ENCODE assay signal across 9 cellular contexts in the genomic region with DNA sequence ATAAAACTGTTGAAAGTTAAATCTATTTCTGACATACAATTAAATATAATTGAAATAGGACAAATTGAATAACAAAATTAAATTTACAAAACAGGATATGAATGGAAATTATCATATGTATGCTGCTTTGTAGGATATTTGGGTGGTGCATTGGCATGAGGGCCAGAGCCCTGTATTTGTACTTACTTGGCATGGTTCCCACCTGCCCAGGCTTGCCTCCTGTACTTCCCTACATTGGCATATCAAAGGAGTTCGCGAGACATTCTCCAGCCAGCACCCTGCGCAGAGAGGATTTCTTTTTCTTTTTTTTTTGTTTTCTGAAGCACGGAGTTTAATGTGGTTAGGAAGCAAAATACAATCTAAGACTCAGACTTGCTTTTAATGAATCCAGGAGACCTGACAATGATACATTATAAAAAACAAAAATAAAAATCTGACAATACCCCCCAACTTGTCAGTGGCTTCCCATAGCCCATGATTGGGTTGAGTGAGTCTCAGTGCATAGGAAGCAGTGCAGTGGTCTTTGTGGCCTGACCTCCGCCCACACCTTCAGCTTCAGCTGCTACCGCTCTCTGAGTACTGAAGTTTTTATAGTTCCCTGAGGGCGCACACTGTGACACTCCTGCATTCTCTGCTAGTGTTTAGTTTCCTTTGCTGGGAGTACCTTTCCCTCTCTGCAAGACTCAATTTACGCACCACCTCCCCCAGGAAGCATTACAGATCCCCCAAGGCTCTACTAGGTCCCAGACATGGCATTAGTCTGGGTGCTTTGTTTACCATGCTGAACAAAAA.
DNase-seq lines count a peak whose midpoint lies in the region; ATAC-seq and TF ChIP-seq lines count a peak whose summit lies in the region.
"Had no signal": no experiment of that assay in that cellular context is flagged by ENCODE, and none has a peak within 500 bp of the region (broad histone marks: within the 10 kb centered on the region; RNA-seq: fewer than 3 reads in every experiment).

No MANE protein-coding gene starts in this region.

- peaks cover 26% of the 10 kb centered on the region for H3K36me3 Mint-ChIP-seq in activated CD4-positive, alpha-beta T cell treated with anti-CD3 and anti-CD28 coated beads, Interleukin-2, amount 10 ng/mL, durations not matched to agents 7 days and 5 days (ENCODE audit: low read depth)

- no peaks in the 10 kb centered on the region for H3K27me3 Mint-ChIP-seq in activated CD4-positive, alpha-beta T cell treated with anti-CD3 and anti-CD28 coated beads, Interleukin-2, amount 10 ng/mL, durations not matched to agents 7 days and 5 days

- H3K9me3 ChIP-seq in left lung: no peaks in the 10 kb centered on the region
- H3K9me3 ChIP-seq: BLaER1 had no signal

- peaks cover 36% of the 10 kb centered on the region for H3K4me1 Mint-ChIP-seq in activated CD4-positive, alpha-beta T cell treated with anti-CD3 and anti-CD28 coated beads, Interleukin-2, amount 10 ng/mL, durations not matched to agents 7 days and 5 days

- peak; percentile 14 for DNase-seq in activated CD4-positive, alpha-beta T cell treated with anti-CD3 and anti-CD28 coated beads, Interleukin-2, amount 10 ng/mL, durations not matched to agents 7 days and 5 days
- DNase-seq in activated CD4-positive, alpha-beta T cell treated with anti-CD3 and anti-CD28 coated beads for 1 hour: no peak
- peak; percentile 62 for DNase-seq in activated CD8-positive, alpha-beta memory T cell treated with anti-CD3 and anti-CD28 coated beads, Interleukin-2, amount 50 U/mL, for 48 hours
- peak; percentile 8 to 27 for DNase-seq in stimulated activated CD8-positive, alpha-beta memory T cell treated with anti-CD3 and anti-CD28 coated beads, Interleukin-7, amount 100 ng/mL, for 4 hours (ENCODE audit: low read depth in 2 of 2)
- DNase-seq in GM19240 (ENCODE audit: insufficient read length, low spot score) (no peak), AG20443 (ENCODE audit: low spot score) (no peak), left lung (no peak)

- H3K4me3 Mint-ChIP-seq in activated CD4-positive, alpha-beta T cell treated with anti-CD3 and anti-CD28 coated beads, Interleukin-2, amount 10 ng/mL, durations not matched to agents 7 days and 5 days: no peak overlapping the region

- H3K4me3 ChIP-seq in left lung: no peak overlapping the region
- H3K4me3 ChIP-seq: BLaER1 had no signal

- H3K36me3 ChIP-seq in left lung: peaks cover 0 to 6% of the 10 kb centered on the region in 2 donors

- H3K27me3 ChIP-seq in left lung: no peaks in the 10 kb centered on the region
- H3K27me3 ChIP-seq: BLaER1 had no signal

- H3K27ac Mint-ChIP-seq in activated CD4-positive, alpha-beta T cell treated with anti-CD3 and anti-CD28 coated beads, Interleukin-2, amount 10 ng/mL, durations not matched to agents 7 days and 5 days: peak overlapping the region; percentile 9

- POLR2A ChIA-PET in activated CD4-positive, alpha-beta T cell treated with anti-CD3 and anti-CD28 coated beads, Interleukin-2, amount 10 ng/mL, durations not matched to agents 7 days and 5 days (lab: Charles Lee): no interaction called here

- H3K27ac ChIP-seq in left lung: no peak overlapping the region
- H3K27ac ChIP-seq: BLaER1 had no signal

- ATAC-seq in HG02943 (IDR thresholded peaks at IDR 0.05; ENCODE audit: low read depth, unreplicated experiment) (peak; percentile 56), left lung (no peak)

- H3K4me1 ChIP-seq in left lung: no peaks in the 10 kb centered on the region
- H3K4me1 ChIP-seq: BLaER1 had no signal

- CTCF ChIA-PET in activated CD4-positive, alpha-beta T cell treated with anti-CD3 and anti-CD28 coated beads, Interleukin-2, amount 10 ng/mL, durations not matched to agents 7 days and 5 days (lab: Charles Lee): no interaction called here

- TF ChIP-seq CTCF in left lung (IDR thresholded peaks at IDR 0.05): no peak

- intact Hi-C loops in left lung (cut with DNase I): no loop called here

- H3K9me3 Mint-ChIP-seq in activated CD4-positive, alpha-beta T cell treated with anti-CD3 and anti-CD28 coated beads, Interleukin-2, amount 10 ng/mL, durations not matched to agents 7 days and 5 days: no peaks in the 10 kb centered on the region

Comparison
In these comparisons a context has a peak if more than half of its experiments do, and no peak if none do; other contexts are left out.
1. DNase-seq: peak in activated CD4-positive, alpha-beta T cell treated with anti-CD3 and anti-CD28 coated beads, Interleukin-2, amount 10 ng/mL, durations not matched to agents 7 days and 5 days (single experiment), activated CD8-positive, alpha-beta memory T cell treated with anti-CD3 and anti-CD28 coated beads, Interleukin-2, amount 50 U/mL, for 48 hours (single experiment) and stimulated activated CD8-positive, alpha-beta memory T cell treated with anti-CD3 and anti-CD28 coated beads, Interleukin-7, amount 100 ng/mL, for 4 hours (2 of 2); none in activated CD4-positive, alpha-beta T cell treated with anti-CD3 and anti-CD28 coated beads for 1 hour (single experiment), GM19240 (single experiment), AG20443 (single experiment) and left lung (0 of 2).